8 cellular contexts compared by ENCODE assay signal in genomic region chr12:124567035-124567672, GRCh38. TPM values are rescaled to one million over a fixed set of nuclear protein-coding genes. Genes with fewer than 3 reads are reported as not detected.
DNase-seq lines count a peak whose midpoint lies in the region; ATAC-seq and TF ChIP-seq lines count a peak whose summit lies in the region.

NCOR2 (minus strand) TSS chr12:124567612; CDS start chr12:124495251, 72,361 bp downstream.

- H3K27ac ChIP-seq in DOHH2 (ENCODE audit: low read depth, low read length) (peak within 1 kb of the TSS; percentile 51), subcutaneous abdominal adipose tissue (ENCODE audit: low read depth, low read length) (peak within 1 kb of the TSS; percentile 94)

- H3K4me1 ChIP-seq in DOHH2 (ENCODE audit: control insufficient read depth, low read length), result peaks cover 38% of the 10 kb centered on the region
- H3K4me1 ChIP-seq in subcutaneous abdominal adipose tissue (ENCODE audit: control insufficient read depth in 5 of 5, insufficient read depth in 5 of 5, low read length in 5 of 5), result peaks cover 0 to 62% (median 49%) of the 10 kb centered on the region in 5 donors

- peak within 1 kb of the TSS; percentile 98 for H3K4me2 ChIP-seq in DOHH2 (ENCODE audit: low read length)

- no peak for DNase-seq in LNCaP clone FGC (ENCODE audit: low read depth)
- DNase-seq in endothelial cell (ENCODE audit: low spot score), result no peak
- peak; percentile 58 for DNase-seq in naive B cell
- no peak for DNase-seq in SKM-1 treated with dmso at 0.1 percent for 144 hours (lab: John Stamatoyannopoulos, UW; ENCODE audit: unreplicated experiment)

- peaks cover 8% of the 10 kb centered on the region for H3K4me1 Mint-ChIP-seq in endothelial cell (ENCODE audit: unreplicated experiment)
- H3K4me1 Mint-ChIP-seq in naive B cell, result peaks cover 27 to 47% (median 29%) of the 10 kb centered on the region in 3 donors

- H3K9me3 ChIP-seq in DOHH2 (ENCODE audit: control insufficient read depth, insufficient read depth, low read length) (no peaks in the 10 kb centered on the region), subcutaneous abdominal adipose tissue (ENCODE audit: control insufficient read depth in 5 of 5, low read length in 5 of 5) (no peaks in the 10 kb centered on the region)

- H3F3A ChIP-seq in DOHH2 (ENCODE audit: control insufficient read depth, insufficient read depth), result no peaks in the 10 kb centered on the region

- H3K9me2 ChIP-seq in DOHH2 (replicated peaks; ENCODE audit: control insufficient read depth, low read length), result no peaks in the 10 kb centered on the region

- peaks cover 4% of the 10 kb centered on the region; the same call in 1 of the 2 replicates for H3K27me3 ChIP-seq in DOHH2 (ENCODE audit: control insufficient read depth, low read length)
- H3K27me3 ChIP-seq in subcutaneous abdominal adipose tissue (ENCODE audit: control insufficient read depth in 5 of 5, insufficient read depth in 4 of 5, low read length in 5 of 5), result no peaks in the 10 kb centered on the region

- H3K27ac Mint-ChIP-seq in endothelial cell (ENCODE audit: unreplicated experiment) (no peak within 1 kb of the TSS), naive B cell (peak within 1 kb of the TSS; percentile 86 to 92 (median 90))

- TF ChIP-seq CTCF in DOHH2 (IDR thresholded peaks at IDR 0.05; ENCODE audit: low read depth, low read length, poor library complexity, severe bottlenecking) (peak; percentile 24), LNCaP clone FGC (IDR thresholded peaks at IDR 0.05; ENCODE audit: control insufficient read depth, extremely low read depth, insufficient read depth) (no peak), endothelial cell (IDR thresholded peaks at IDR 0.05; ENCODE audit: unreplicated experiment) (no peak)

- H3K79me2 ChIP-seq in DOHH2 (ENCODE audit: control insufficient read depth, low read length), result peaks cover 49% of the 10 kb centered on the region

- H3K36me3 Mint-ChIP-seq in endothelial cell (ENCODE audit: low read depth, unreplicated experiment), result no peaks in the 10 kb centered on the region
- H3K36me3 Mint-ChIP-seq in naive B cell, result no peaks in the 10 kb centered on the region

- peak within 1 kb of the TSS; percentile 94 for H3K4me3 Mint-ChIP-seq in endothelial cell (ENCODE audit: unreplicated experiment)
- peak within 1 kb of the TSS; percentile 89 to 97 (median 91) for H3K4me3 Mint-ChIP-seq in naive B cell

- H3K9me3 Mint-ChIP-seq in endothelial cell (ENCODE audit: unreplicated experiment) (no peaks in the 10 kb centered on the region), naive B cell (no peaks in the 10 kb centered on the region)

- H3K9ac ChIP-seq in subcutaneous abdominal adipose tissue (ENCODE audit: low read length in 5 of 5), result peak within 1 kb of the TSS; percentile 56 to 93 (median 87)

- ATAC-seq in GM21717 (IDR thresholded peaks at IDR 0.05; ENCODE audit: unreplicated experiment) (peak; percentile 28), naive B cell (ENCODE audit: low read depth in 2 of 2) (peak; percentile 38 to 41)

- H3K4me3 ChIP-seq in DOHH2 (ENCODE audit: low read length) (peak within 1 kb of the TSS; percentile 83), LNCaP clone FGC (ENCODE audit: low read depth, low read length) (peak within 1 kb of the TSS; percentile 92), subcutaneous abdominal adipose tissue (ENCODE audit: low read depth in 1 of 5, low read length in 5 of 5) (peak within 1 kb of the TSS; percentile 57 to 86 (median 81))

- H4K20me1 ChIP-seq in DOHH2 (ENCODE audit: control insufficient read depth, insufficient read depth, low read depth, low read length), result peaks cover 25% of the 10 kb centered on the region

- H3K36me3 ChIP-seq in DOHH2 (ENCODE audit: control insufficient read depth, low read length) (peaks cover 10% of the 10 kb centered on the region; the same call in 1 of the 2 replicates), subcutaneous abdominal adipose tissue (ENCODE audit: control insufficient read depth in 5 of 5, insufficient read depth in 5 of 5, low read length in 5 of 5) (no peaks in the 10 kb centered on the region)

- POLR2A ChIA-PET in activated CD8-positive, alpha-beta memory T cell treated with anti-CD3 and anti-CD28 coated beads for 36 hours (lab: Charles Lee), result interaction anchor here (1.2 to 1.6 kb wide), 3 partner anchors 21 to 113 kb away, joined by 3 to 7 read pairs (median 7); no protein-coding TSS in a partner anchor

- CTCF ChIA-PET in activated CD8-positive, alpha-beta memory T cell treated with anti-CD3 and anti-CD28 coated beads for 36 hours (lab: Charles Lee), result interaction anchor here (0.6 to 2.5 kb wide), 4 partner anchors 14 to 204 kb away, joined by 3 to 6 read pairs (median 4); no protein-coding TSS in a partner anchor

- peaks cover 6% of the 10 kb centered on the region for H3K27me3 Mint-ChIP-seq in endothelial cell (ENCODE audit: unreplicated experiment)
- H3K27me3 Mint-ChIP-seq in naive B cell, result no peaks in the 10 kb centered on the region

RNA-seq across cellular contexts. Expression of gene NCOR2, which starts in this region (rescaled TPM):
- 10 to 100 TPM; 94.7 to 95.0 TPM for total RNA-seq in activated CD8-positive, alpha-beta memory T cell treated with anti-CD3 and anti-CD28 coated beads for 36 hours
- 132 TPM for total RNA-seq in endothelial cell (ENCODE audit: unreplicated experiment)
- 10 to 100 TPM in 1 of 6 donors, 1 to 10 TPM in 5; 2.4 to 15.8 (median 4.0) TPM for polyA plus RNA-seq in naive B cell (ENCODE audit: low read depth in 6 of 6)
